29 cellular contexts compared by ENCODE assay signal in the genomic region with DNA sequence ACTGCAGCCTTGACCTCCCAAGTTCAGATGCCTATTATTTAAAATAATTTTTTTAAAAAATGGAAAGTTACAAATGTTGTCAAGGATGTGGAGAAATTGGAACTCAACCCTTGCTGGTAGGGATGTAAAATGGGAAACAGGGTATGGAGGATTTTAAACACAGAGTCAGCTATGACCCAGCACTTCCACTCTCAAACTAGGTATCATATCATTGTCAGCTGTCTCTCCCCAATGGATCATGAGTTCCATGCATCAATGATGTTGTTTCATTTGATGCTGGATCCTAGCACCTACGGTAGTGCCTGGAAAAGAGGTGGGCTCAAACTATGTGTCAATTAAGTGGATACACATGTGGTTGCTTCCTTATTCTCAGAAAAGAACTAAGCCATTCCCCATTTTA.
"Had no signal": no experiment of that assay in that cellular context is flagged by ENCODE, and none has a peak within 500 bp of the region (broad histone marks: within the 10 kb centered on the region; RNA-seq: fewer than 3 reads in every experiment).

No MANE protein-coding gene starts in this region.

- H3K9me3 ChIP-seq: colonic mucosa, gastrocnemius medialis had no signal

- ATAC-seq: effector memory CD8-positive, alpha-beta T cell; esophagus mucosa; foreskin keratinocyte; gastrocnemius medialis; gastroesophageal sphincter; heart left ventricle; heart right ventricle had no signal

- FAIRE-seq: endometrium, endothelial cell of umbilical vein, frontal cortex had no signal

- H3K4me1 ChIP-seq: colonic mucosa, esophagus muscularis mucosa, esophagus squamous epithelium, foreskin keratinocyte, gastrocnemius medialis, gastroesophageal sphincter, heart left ventricle, heart right ventricle had no signal

- H2AFZ ChIP-seq: hepatocyte had no signal

- H3K36me3 ChIP-seq: colonic mucosa, esophagus muscularis mucosa, esophagus squamous epithelium, gastrocnemius medialis, gastroesophageal sphincter, heart left ventricle, heart right ventricle had no signal

- H3K4me3 Mint-ChIP-seq: dendritic cell treated with granulocyte-macrophage colony-stimulating factor and Interleukin-4, amounts not matched to agents 40 ng/mL and 50 ng/mL, for 4 days; effector memory CD8-positive, alpha-beta T cell; endodermal cell had no signal

- H3K79me2 ChIP-seq: hepatocyte had no signal

- H3K27ac Mint-ChIP-seq: dendritic cell treated with granulocyte-macrophage colony-stimulating factor and Interleukin-4, amounts not matched to agents 40 ng/mL and 50 ng/mL, for 4 days; effector memory CD8-positive, alpha-beta T cell; endodermal cell had no signal

- H3K4me1 Mint-ChIP-seq: endodermal cell had no signal

- H3K27me3 ChIP-seq: colonic mucosa, dorsolateral prefrontal cortex, esophagus muscularis mucosa, esophagus squamous epithelium, foreskin keratinocyte, gastrocnemius medialis, heart left ventricle, hepatocyte had no signal

- H3K27me3 Mint-ChIP-seq: dendritic cell treated with granulocyte-macrophage colony-stimulating factor and Interleukin-4, amounts not matched to agents 40 ng/mL and 50 ng/mL, for 4 days had no signal

- DNase-seq: colonic mucosa; cortex of kidney; dermis blood vessel endothelial cell; dorsolateral prefrontal cortex; effector CD4-positive, alpha-beta T cell; effector CD8-positive, alpha-beta T cell; effector memory CD4-positive, alpha-beta T cell; effector memory CD8-positive, alpha-beta T cell; endodermal cell; erythroblast; esophagus squamous epithelium; foreskin fibroblast; foreskin keratinocyte; foreskin melanocyte; gastrocnemius medialis; glutamatergic neuron; head of caudate nucleus; heart left ventricle; heart right ventricle had no signal

- H3K27ac ChIP-seq: colonic mucosa, coronary artery, dorsolateral prefrontal cortex, epithelial cell of prostate, esophagus muscularis mucosa, esophagus squamous epithelium, foreskin keratinocyte, gastrocnemius medialis, gastroesophageal sphincter, heart left ventricle, heart right ventricle, hepatocyte had no signal

- H3K4me2 ChIP-seq: hepatocyte had no signal

- H3K4me3 ChIP-seq: colonic mucosa, coronary artery, dorsolateral prefrontal cortex, esophagus muscularis mucosa, esophagus squamous epithelium, gastrocnemius medialis, gastroesophageal sphincter, heart left ventricle, heart right ventricle, hepatocyte had no signal
